ENCODE assay signal across 8 cellular contexts in the genomic region with DNA sequence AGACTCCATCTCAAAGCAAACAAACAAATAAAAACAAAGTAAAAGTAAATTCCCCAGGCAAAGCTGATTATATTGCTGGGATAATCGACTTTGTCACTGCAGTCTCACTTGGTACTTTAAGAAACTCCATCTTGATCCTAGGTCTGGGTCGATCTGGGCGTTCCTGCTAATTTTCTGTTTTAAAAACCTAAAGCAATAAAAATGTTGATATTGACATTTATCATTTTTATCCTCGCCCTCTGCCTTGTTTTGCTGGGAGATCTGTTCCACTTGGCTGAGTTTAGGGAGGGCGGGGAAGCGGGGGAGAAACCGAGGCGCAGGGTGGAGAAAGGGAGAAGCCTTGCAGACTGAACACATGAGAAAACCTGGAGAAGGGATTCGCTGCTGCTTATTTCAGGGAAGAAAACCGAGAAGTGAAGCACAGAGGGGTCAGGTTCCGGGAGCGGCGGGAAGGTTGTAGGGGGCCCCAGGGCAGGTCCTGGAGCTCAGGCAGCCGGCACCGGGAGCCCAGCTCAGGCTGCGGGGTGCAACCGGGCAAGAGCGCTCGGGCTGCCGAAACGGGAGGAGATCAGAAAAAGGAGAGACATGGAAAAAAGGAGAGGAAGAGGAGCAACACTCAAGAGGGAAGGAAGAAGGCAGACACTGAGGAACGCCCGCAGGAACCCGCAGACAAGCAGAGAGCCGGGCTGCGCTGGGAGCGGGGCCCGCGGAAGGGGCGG. TPM values are rescaled to one million over a fixed set of nuclear protein-coding genes. Genes with fewer than 3 reads are reported as not detected.
DNase-seq lines count a peak whose midpoint lies in the region; ATAC-seq and TF ChIP-seq lines count a peak whose summit lies in the region.

No MANE protein-coding gene starts in this region.

- H3K9me3 ChIP-seq in SU-DHL-6 (ENCODE audit: insufficient read depth, low read length) (no peaks in the 10 kb centered on the region), neural cell (ENCODE audit: low read length) (no peaks in the 10 kb centered on the region)

- no peak for TF ChIP-seq EP300 in neural cell (conservative IDR thresholded peaks at IDR 0.05; ENCODE audit: poor library complexity, severe bottlenecking)

- H2AFZ ChIP-seq in SU-DHL-6 (ENCODE audit: low read depth, low read length, severe bottlenecking) = peak overlapping the region; percentile 99
- H2AFZ ChIP-seq in neural cell (ENCODE audit: low read depth, low read length) = peak overlapping the region; percentile 81

- peaks cover 7% of the 10 kb centered on the region; the same call in 1 of the 2 replicates for H3F3A ChIP-seq in SU-DHL-6 (ENCODE audit: insufficient read depth)
- H3F3A ChIP-seq in neural cell (ENCODE audit: insufficient read depth, low read length, poor library complexity, severe bottlenecking) = no peaks in the 10 kb centered on the region

- H3K79me2 ChIP-seq in SU-DHL-6 (ENCODE audit: insufficient read depth, low read length) (no peaks in the 10 kb centered on the region), neural cell (replicated peaks; ENCODE audit: insufficient read depth, low read length) (peaks cover 5% of the 10 kb centered on the region)

- H3K9me2 ChIP-seq in SU-DHL-6 (replicated peaks; ENCODE audit: insufficient read depth, low read length) = no peaks in the 10 kb centered on the region
- no peaks in the 10 kb centered on the region for H3K9me2 ChIP-seq in neural cell (ENCODE audit: insufficient read depth, low read length)

- H3K9ac ChIP-seq in SU-DHL-6 (ENCODE audit: low read length) = peak overlapping the region; percentile 93
- peak overlapping the region; percentile 90 for H3K9ac ChIP-seq in neural cell (ENCODE audit: low read length)

- H3K4me3 ChIP-seq in GM08714 (ENCODE audit: low read length) (peak overlapping the region; percentile 87), SU-DHL-6 (ENCODE audit: insufficient read depth, low read length, poor library complexity, severe bottlenecking) (peak overlapping the region; percentile 92), neural cell (ENCODE audit: low read length) (peak overlapping the region; percentile 70)

- TF ChIP-seq CTCF in SU-DHL-6 (IDR thresholded peaks at IDR 0.05; ENCODE audit: insufficient read depth, low read length, poor library complexity, severe bottlenecking) (no peak), neural cell (IDR thresholded peaks at IDR 0.05; ENCODE audit: poor library complexity, severe bottlenecking) (no peak)

- no peaks in the 10 kb centered on the region for H3K36me3 ChIP-seq in SU-DHL-6 (ENCODE audit: low read length)
- no peaks in the 10 kb centered on the region for H3K36me3 ChIP-seq in neural cell (ENCODE audit: insufficient read depth, low read length)

- DNase-seq in HT-29 (ENCODE audit: low spot score) (peak; percentile 71), fibroblast of gingiva (ENCODE audit: low read depth) (peak; percentile 61), NCI-H524 treated with DMSO at 0.1 percent for 48 hours (lab: John Stamatoyannopoulos, UW) (no peak)
- no peak for DNase-seq in activated CD4-positive, alpha-beta T cell treated with anti-CD3 and anti-CD28 coated beads for 1 hour

- H3K4me2 ChIP-seq in SU-DHL-6 (ENCODE audit: low read depth, low read length, poor library complexity, severe bottlenecking) (peak overlapping the region; percentile 85), neural cell (ENCODE audit: low read length) (peak overlapping the region; percentile 99)

- no peaks in the 10 kb centered on the region for H4K20me1 ChIP-seq in SU-DHL-6 (ENCODE audit: low read depth, low read length)
- H4K20me1 ChIP-seq in neural cell (ENCODE audit: insufficient read depth) = no peaks in the 10 kb centered on the region

- ATAC-seq in GM21447 (IDR thresholded peaks at IDR 0.05; ENCODE audit: unreplicated experiment) = peak; percentile 15

- TF ChIP-seq RAD21 in neural cell (conservative IDR thresholded peaks at IDR 0.05) = peak; percentile 65

- H3K27ac ChIP-seq in SU-DHL-6 (ENCODE audit: low read depth, low read length) (peak overlapping the region; percentile 39; the same call in 1 of the 2 replicates), neural cell (ENCODE audit: low read length) (peak overlapping the region; percentile 96)

- H3K27me3 ChIP-seq in SU-DHL-6 (ENCODE audit: low read length) = no peaks in the 10 kb centered on the region
- no peaks in the 10 kb centered on the region for H3K27me3 ChIP-seq in neural cell (ENCODE audit: insufficient read depth, low read depth, low read length)

TF ChIP-seq in neural cell, 6 proteins besides CTCF, POLR2A, EP300 and RAD21:
- TF ChIP-seq SMC3 (conservative IDR thresholded peaks at IDR 0.05; ENCODE audit: poor library complexity) (peak; percentile 67), TAF1 (IDR thresholded peaks at IDR 0.05; ENCODE audit: low read depth) (peak; percentile 97), MXI1 (conservative IDR thresholded peaks at IDR 0.05; ENCODE audit: poor library complexity, severe bottlenecking) (peak; percentile 51), POLR2AphosphoS5 (IDR thresholded peaks at IDR 0.05) (peak; percentile 90), EZH2 (IDR thresholded peaks at IDR 0.05; ENCODE audit: borderline replicate concordance, insufficient read depth, low read length, poor library complexity, severe bottlenecking) (no peak)
- TF ChIP-seq, protein P1, sequence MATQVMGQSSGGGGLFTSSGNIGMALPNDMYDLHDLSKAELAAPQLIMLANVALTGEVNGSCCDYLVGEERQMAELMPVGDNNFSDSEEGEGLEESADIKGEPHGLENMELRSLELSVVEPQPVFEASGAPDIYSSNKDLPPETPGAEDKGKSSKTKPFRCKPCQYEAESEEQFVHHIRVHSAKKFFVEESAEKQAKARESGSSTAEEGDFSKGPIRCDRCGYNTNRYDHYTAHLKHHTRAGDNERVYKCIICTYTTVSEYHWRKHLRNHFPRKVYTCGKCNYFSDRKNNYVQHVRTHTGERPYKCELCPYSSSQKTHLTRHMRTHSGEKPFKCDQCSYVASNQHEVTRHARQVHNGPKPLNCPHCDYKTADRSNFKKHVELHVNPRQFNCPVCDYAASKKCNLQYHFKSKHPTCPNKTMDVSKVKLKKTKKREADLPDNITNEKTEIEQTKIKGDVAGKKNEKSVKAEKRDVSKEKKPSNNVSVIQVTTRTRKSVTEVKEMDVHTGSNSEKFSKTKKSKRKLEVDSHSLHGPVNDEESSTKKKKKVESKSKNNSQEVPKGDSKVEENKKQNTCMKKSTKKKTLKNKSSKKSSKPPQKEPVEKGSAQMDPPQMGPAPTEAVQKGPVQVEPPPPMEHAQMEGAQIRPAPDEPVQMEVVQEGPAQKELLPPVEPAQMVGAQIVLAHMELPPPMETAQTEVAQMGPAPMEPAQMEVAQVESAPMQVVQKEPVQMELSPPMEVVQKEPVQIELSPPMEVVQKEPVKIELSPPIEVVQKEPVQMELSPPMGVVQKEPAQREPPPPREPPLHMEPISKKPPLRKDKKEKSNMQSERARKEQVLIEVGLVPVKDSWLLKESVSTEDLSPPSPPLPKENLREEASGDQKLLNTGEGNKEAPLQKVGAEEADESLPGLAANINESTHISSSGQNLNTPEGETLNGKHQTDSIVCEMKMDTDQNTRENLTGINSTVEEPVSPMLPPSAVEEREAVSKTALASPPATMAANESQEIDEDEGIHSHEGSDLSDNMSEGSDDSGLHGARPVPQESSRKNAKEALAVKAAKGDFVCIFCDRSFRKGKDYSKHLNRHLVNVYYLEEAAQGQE (IDR thresholded peaks at IDR 0.05; ENCODE audit: borderline replicate concordance) = peak; percentile 92

RNA-seq across cellular contexts. Expression of a gene that starts 27.4 kb away (rescaled TPM):
- total RNA-seq in HT-29 (2014; rRNA removed; shearing (Covaris generic)) = 25.4 and 35.0 TPM in 2 replicates
- polyA plus RNA-seq in neural cell = 29.8 and 32.8 TPM in 2 replicates
- 89.1 and 131 TPM in 2 replicates for polyA minus RNA-seq in neural cell

Comparison
In these comparisons a context has a peak if more than half of its experiments do, and no peak if none do; other contexts are left out.
1. DNase-seq: peak in HT-29 (single experiment) and fibroblast of gingiva (single experiment); none in NCI-H524 treated with DMSO at 0.1 percent for 48 hours (single experiment) and activated CD4-positive, alpha-beta T cell treated with anti-CD3 and anti-CD28 coated beads for 1 hour (single experiment).
2. Peak in every context shown above with its lines, with median percentiles within 50 percentile points of each other: H3K4me3 ChIP-seq.